In the genomic region with DNA sequence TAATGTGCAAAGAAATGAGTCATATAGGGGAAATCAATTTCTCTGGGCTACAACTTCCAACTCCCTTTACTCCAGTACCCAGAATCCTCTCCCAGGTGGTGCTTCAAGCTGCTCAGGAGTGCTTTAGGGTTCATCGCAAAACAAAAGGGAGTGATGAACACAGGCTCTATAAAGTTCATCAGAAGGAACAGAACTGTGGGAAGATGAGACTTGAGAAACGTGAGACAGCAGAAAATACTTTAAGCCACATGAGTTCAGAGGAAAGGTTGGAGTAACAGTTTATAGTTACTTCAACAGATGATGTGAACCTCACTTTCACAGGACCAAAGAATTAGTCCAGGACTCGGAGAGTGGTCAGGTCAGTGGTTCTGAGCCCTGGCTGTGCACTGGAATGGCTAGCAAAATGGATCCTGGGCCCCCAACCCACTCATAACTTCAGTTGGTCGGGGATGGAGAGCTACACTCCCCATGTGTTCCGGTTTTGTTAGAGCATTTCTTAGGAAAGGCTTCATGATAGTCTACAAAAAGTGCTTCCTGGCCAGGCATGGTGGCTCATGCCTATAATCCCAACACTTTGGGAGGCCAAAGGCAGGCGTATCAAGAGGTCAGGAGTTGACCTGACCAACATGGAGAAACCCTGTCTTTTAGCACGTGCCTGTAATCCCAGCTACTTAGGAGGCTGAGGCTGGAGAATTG, we compare ENCODE assay signal across 1 cellular context.
TF ChIP-seq lines count a peak whose summit lies in the region.

No MANE protein-coding gene starts in this region.

TF ChIP-seq in GM12878, 131 proteins besides CTCF, POLR2A, EP300 and RAD21:
- TF ChIP-seq POLR2AphosphoS5 (IDR thresholded peaks at IDR 0.05; ENCODE audit: low read length) = peak; percentile 26
- no peak for TF ChIP-seq KDM1A (IDR thresholded peaks at IDR 0.05; ENCODE audit: borderline replicate concordance)
